Comparison of ENCODE assay signal across 1 cellular context in the genomic region with DNA sequence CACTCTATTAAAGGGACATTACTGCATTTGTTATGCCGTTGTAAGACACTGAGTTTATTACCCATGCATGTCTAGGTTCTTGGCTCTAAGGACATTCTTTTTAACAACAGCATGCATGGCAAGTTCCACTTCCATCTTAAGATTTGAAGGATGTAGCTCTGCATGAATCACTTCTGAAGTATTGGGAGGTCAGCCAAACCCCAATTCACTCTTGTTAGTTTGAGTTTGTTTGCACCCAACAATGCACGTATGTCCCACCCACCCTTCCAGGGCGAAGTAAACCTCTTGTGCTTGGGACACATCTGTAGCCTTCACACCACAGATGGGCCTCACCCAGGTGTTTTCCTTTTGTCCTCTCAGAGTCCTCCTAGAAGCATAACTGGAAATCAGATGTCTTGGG.
TF ChIP-seq lines count a peak whose summit lies in the region.

No MANE protein-coding gene starts in this region.

TF ChIP-seq in A549, 52 proteins besides CTCF, POLR2A, EP300 and RAD21:
- TF ChIP-seq HEYL (CRISPR knock-in tag; IDR thresholded peaks at IDR 0.05): no peak
- no peak for TF ChIP-seq RNF2 (IDR thresholded peaks at IDR 0.05; ENCODE audit: borderline replicate concordance, low read depth)
- no peak for TF ChIP-seq MAZ (IDR thresholded peaks at IDR 0.05; ENCODE audit: borderline replicate concordance, low read depth, low read length)
- TF ChIP-seq HDAC2 (IDR thresholded peaks at IDR 0.05): no peak
- TF ChIP-seq ESRRA (IDR thresholded peaks at IDR 0.05; ENCODE audit: borderline replicate concordance, low read length): no peak
- TF ChIP-seq ZSCAN20 (CRISPR knock-in tag; IDR thresholded peaks at IDR 0.05): no peak
- TF ChIP-seq ZNF302 (CRISPR knock-in tag; IDR thresholded peaks at IDR 0.05): no peak
- no peak for TF ChIP-seq USF2 (IDR thresholded peaks at IDR 0.05)
- TF ChIP-seq BCL3 (IDR thresholded peaks at IDR 0.05): no peak
- TF ChIP-seq SMC3 (IDR thresholded peaks at IDR 0.05): no peak
- TF ChIP-seq HOXB13 (CRISPR knock-in tag; IDR thresholded peaks at IDR 0.05; ENCODE audit: low read depth): no peak
- TF ChIP-seq CBX2 (IDR thresholded peaks at IDR 0.05; ENCODE audit: borderline replicate concordance, low read depth): no peak
- no peak for TF ChIP-seq KDM5A (IDR thresholded peaks at IDR 0.05)
- TF ChIP-seq FOSB (CRISPR knock-in tag; IDR thresholded peaks at IDR 0.05): no peak
- TF ChIP-seq EHMT2 (IDR thresholded peaks at IDR 0.05; ENCODE audit: low read depth): no peak
- TF ChIP-seq HOXA7 (CRISPR knock-in tag; IDR thresholded peaks at IDR 0.05): no peak
- TF ChIP-seq FOSL2 (IDR thresholded peaks at IDR 0.05): no peak
- TF ChIP-seq FOSL2 (CRISPR knock-in tag; IDR thresholded peaks at IDR 0.05): no peak
- TF ChIP-seq ZC3H11A (IDR thresholded peaks at IDR 0.05): no peak
